18 cellular contexts compared by ENCODE assay signal in genomic region chr16:11263737-11264136, GRCh38. TPM values are rescaled to one million over a fixed set of nuclear protein-coding genes. Genes with fewer than 3 reads are reported as not detected.
DNase-seq lines count a peak whose midpoint lies in the region; ATAC-seq and TF ChIP-seq lines count a peak whose summit lies in the region.
"Had no signal": no experiment of that assay in that cellular context is flagged by ENCODE, and none has a peak within 500 bp of the region (broad histone marks: within the 10 kb centered on the region; RNA-seq: fewer than 3 reads in every experiment).

No MANE protein-coding gene starts in this region.

- intact Hi-C loops in left colon (cut with DNase I, micrococcal nuclease): no loop called here

- no peak for TF ChIP-seq CTCF in type B pancreatic cell (conservative IDR thresholded peaks at IDR 0.05)

- no peaks in the 10 kb centered on the region for H3K9me3 Mint-ChIP-seq in activated T-cell treated with anti-CD3 and anti-CD28 coated beads, Interleukin-2, amount 50 U/mL, for 24 hours
- H3K9me3 Mint-ChIP-seq in type B pancreatic cell: no peaks in the 10 kb centered on the region
- H3K9me3 Mint-ChIP-seq: brain had no signal

- H3K4me3 Mint-ChIP-seq in activated T-cell treated with anti-CD3 and anti-CD28 coated beads, Interleukin-2, amount 50 U/mL, for 24 hours: peak overlapping the region; percentile 43
- H3K4me3 Mint-ChIP-seq in type B pancreatic cell: no peak overlapping the region
- H3K4me3 Mint-ChIP-seq: brain had no signal

- H3K4me1 Mint-ChIP-seq in activated T-cell treated with anti-CD3 and anti-CD28 coated beads, Interleukin-2, amount 50 U/mL, for 24 hours (ENCODE audit: low read depth): peaks cover 48% of the 10 kb centered on the region
- H3K4me1 Mint-ChIP-seq in type B pancreatic cell (ENCODE audit: unreplicated experiment): peaks cover 4% of the 10 kb centered on the region
- H3K4me1 Mint-ChIP-seq: brain had no signal

- peak; percentile 70 for DNase-seq in activated naive CD4-positive, alpha-beta T cell treated with Interleukin-2 at 50 U/mL for 16 hours
- DNase-seq in activated naive CD4-positive, alpha-beta T cell (lab: John Stamatoyannopoulos, UW): no peak
- DNase-seq in activated T-cell treated with anti-CD3 and anti-CD28 coated beads, Interleukin-2, amount 50 U/mL, for 24 hours: peak; percentile 66
- DNase-seq in left colon (no peak), type B pancreatic cell (ENCODE audit: extremely low spot score, unreplicated experiment) (no peak), DMS79 treated with DMSO at 0.1 percent for 48 hours (lab: John Stamatoyannopoulos, UW) (no peak), NCI-H748 (lab: John Stamatoyannopoulos, UW; ENCODE audit: unreplicated experiment) (no peak), NCI-H510A (lab: John Stamatoyannopoulos, UW) (no peak)
- DNase-seq: DMS53, head of caudate nucleus, MM.1S, Right ventricle myocardium superior, WERI-Rb-1 had no signal

- peak overlapping the region; percentile 91 for H3K27ac Mint-ChIP-seq in activated T-cell treated with anti-CD3 and anti-CD28 coated beads, Interleukin-2, amount 50 U/mL, for 24 hours
- H3K27ac Mint-ChIP-seq in type B pancreatic cell: peak overlapping the region; percentile 1
- H3K27ac Mint-ChIP-seq: brain had no signal

- peak; percentile 6 for ATAC-seq in left colon
- ATAC-seq: A549 had no signal

- no peaks in the 10 kb centered on the region for H3K36me3 Mint-ChIP-seq in activated T-cell treated with anti-CD3 and anti-CD28 coated beads, Interleukin-2, amount 50 U/mL, for 24 hours (ENCODE audit: low read depth)
- no peaks in the 10 kb centered on the region for H3K36me3 Mint-ChIP-seq in type B pancreatic cell
- H3K36me3 Mint-ChIP-seq: brain had no signal

- no peaks in the 10 kb centered on the region for H3K27me3 Mint-ChIP-seq in activated T-cell treated with anti-CD3 and anti-CD28 coated beads, Interleukin-2, amount 50 U/mL, for 24 hours
- H3K27me3 Mint-ChIP-seq in type B pancreatic cell: no peaks in the 10 kb centered on the region

RNA-seq across cellular contexts. Expression of gene TNP2, which starts 5.4 kb away (rescaled TPM):
- total RNA-seq in left colon: not detected
- total RNA-seq in type B pancreatic cell (ENCODE audit: low replicate concordance): not detected in 2 replicates
- total RNA-seq: lung microvascular endothelial cell, osteocyte, Right ventricle myocardium superior, temporal lobe had no signal

RNA-seq across cellular contexts. Expression of gene SOCS1, which starts 7.7 kb away (rescaled TPM):
- total RNA-seq in left colon: 1 to 10 TPM; 4.7 to 4.9 TPM
- 14.5 and 28.6 TPM in 2 replicates for total RNA-seq in type B pancreatic cell (ENCODE audit: low replicate concordance)

RNA-seq across cellular contexts. Expression of gene PRM3, which starts 9.7 kb away (rescaled TPM):
- total RNA-seq in left colon: not detected
- total RNA-seq in type B pancreatic cell (ENCODE audit: low replicate concordance): not detected in 2 replicates
- total RNA-seq: lung microvascular endothelial cell, osteocyte, Right ventricle myocardium superior, temporal lobe had no signal

RNA-seq across cellular contexts. Expression of gene PRM2, which starts 12.5 kb away (rescaled TPM):
- not detected for total RNA-seq in left colon
- not detected in 2 replicates for total RNA-seq in type B pancreatic cell (ENCODE audit: low replicate concordance)
- total RNA-seq: lung microvascular endothelial cell, osteocyte, Right ventricle myocardium superior, temporal lobe had no signal

RNA-seq across cellular contexts. Expression of gene PRM1, which starts 17.4 kb away (rescaled TPM):
- total RNA-seq in left colon (not detected), type B pancreatic cell (ENCODE audit: low replicate concordance) (not detected in 2 replicates)
- total RNA-seq: lung microvascular endothelial cell, osteocyte, Right ventricle myocardium superior, temporal lobe had no signal

Comparison
In these comparisons a context has a peak if more than half of its experiments do, and no peak if none do; other contexts are left out.
1. DNase-seq: peak in activated naive CD4-positive, alpha-beta T cell treated with Interleukin-2 at 50 U/mL for 16 hours (single experiment) and activated T-cell treated with anti-CD3 and anti-CD28 coated beads, Interleukin-2, amount 50 U/mL, for 24 hours (single experiment); none in activated naive CD4-positive, alpha-beta T cell (0 of 4), left colon (0 of 2), type B pancreatic cell (single experiment), DMS79 treated with DMSO at 0.1 percent for 48 hours (single experiment), NCI-H748 (single experiment) and NCI-H510A (single experiment).